In genomic region chr10:92848441-92849233, GRCh38 we compare ENCODE assay signal across 1 cellular context.
TF ChIP-seq lines count a peak whose summit lies in the region.

A gene with protein sequence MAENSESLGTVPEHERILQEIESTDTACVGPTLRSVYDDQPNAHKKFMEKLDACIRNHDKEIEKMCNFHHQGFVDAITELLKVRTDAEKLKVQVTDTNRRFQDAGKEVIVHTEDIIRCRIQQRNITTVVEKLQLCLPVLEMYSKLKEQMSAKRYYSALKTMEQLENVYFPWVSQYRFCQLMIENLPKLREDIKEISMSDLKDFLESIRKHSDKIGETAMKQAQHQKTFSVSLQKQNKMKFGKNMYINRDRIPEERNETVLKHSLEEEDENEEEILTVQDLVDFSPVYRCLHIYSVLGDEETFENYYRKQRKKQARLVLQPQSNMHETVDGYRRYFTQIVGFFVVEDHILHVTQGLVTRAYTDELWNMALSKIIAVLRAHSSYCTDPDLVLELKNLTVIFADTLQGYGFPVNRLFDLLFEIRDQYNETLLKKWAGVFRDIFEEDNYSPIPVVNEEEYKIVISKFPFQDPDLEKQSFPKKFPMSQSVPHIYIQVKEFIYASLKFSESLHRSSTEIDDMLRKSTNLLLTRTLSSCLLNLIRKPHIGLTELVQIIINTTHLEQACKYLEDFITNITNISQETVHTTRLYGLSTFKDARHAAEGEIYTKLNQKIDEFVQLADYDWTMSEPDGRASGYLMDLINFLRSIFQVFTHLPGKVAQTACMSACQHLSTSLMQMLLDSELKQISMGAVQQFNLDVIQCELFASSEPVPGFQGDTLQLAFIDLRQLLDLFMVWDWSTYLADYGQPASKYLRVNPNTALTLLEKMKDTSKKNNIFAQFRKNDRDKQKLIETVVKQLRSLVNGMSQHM (plus strand): TSS chr10:92848520. CDS start chr10:92848534, 14 bp downstream.

TF ChIP-seq in HepG2, 621 proteins besides CTCF, POLR2A, EP300 and RAD21 (continued from another document and continues in another):
- TF ChIP-seq, protein P1, sequence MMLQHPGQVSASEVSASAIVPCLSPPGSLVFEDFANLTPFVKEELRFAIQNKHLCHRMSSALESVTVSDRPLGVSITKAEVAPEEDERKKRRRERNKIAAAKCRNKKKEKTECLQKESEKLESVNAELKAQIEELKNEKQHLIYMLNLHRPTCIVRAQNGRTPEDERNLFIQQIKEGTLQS (CRISPR knock-in tag; IDR thresholded peaks at IDR 0.05) = no peak
- no peak for TF ChIP-seq JDP2 (CRISPR knock-in tag; IDR thresholded peaks at IDR 0.05; ENCODE audit: borderline replicate concordance)
- peak; percentile 12 for TF ChIP-seq HNRNPK (IDR thresholded peaks at IDR 0.05; ENCODE audit: low read depth, low read length, poor library complexity, severe bottlenecking)
- peak; percentile 15; the same call in 1 of the 2 replicates for TF ChIP-seq ZNF263 (CRISPR knock-in tag; IDR thresholded peaks at IDR 0.05)
- TF ChIP-seq TRIM24 (CRISPR knock-in tag; IDR thresholded peaks at IDR 0.05) = no peak
- TF ChIP-seq CREB3 (CRISPR knock-in tag; IDR thresholded peaks at IDR 0.05) = no peak
- TF ChIP-seq AHR (CRISPR knock-in tag; IDR thresholded peaks at IDR 0.05) = no peak
- no peak for TF ChIP-seq ZNF672 (CRISPR knock-in tag; IDR thresholded peaks at IDR 0.05)
- TF ChIP-seq ZNF549 (CRISPR knock-in tag; IDR thresholded peaks at IDR 0.05) = no peak
- no peak for TF ChIP-seq NCOA2 (CRISPR knock-in tag; IDR thresholded peaks at IDR 0.05)
- TF ChIP-seq ZNF235 (CRISPR knock-in tag; IDR thresholded peaks at IDR 0.05; ENCODE audit: borderline replicate concordance) = no peak; the same call in 1 of the 2 replicates
- no peak for TF ChIP-seq PHB2 (IDR thresholded peaks at IDR 0.05; ENCODE audit: partially characterized antibody)
- TF ChIP-seq, protein P2, sequence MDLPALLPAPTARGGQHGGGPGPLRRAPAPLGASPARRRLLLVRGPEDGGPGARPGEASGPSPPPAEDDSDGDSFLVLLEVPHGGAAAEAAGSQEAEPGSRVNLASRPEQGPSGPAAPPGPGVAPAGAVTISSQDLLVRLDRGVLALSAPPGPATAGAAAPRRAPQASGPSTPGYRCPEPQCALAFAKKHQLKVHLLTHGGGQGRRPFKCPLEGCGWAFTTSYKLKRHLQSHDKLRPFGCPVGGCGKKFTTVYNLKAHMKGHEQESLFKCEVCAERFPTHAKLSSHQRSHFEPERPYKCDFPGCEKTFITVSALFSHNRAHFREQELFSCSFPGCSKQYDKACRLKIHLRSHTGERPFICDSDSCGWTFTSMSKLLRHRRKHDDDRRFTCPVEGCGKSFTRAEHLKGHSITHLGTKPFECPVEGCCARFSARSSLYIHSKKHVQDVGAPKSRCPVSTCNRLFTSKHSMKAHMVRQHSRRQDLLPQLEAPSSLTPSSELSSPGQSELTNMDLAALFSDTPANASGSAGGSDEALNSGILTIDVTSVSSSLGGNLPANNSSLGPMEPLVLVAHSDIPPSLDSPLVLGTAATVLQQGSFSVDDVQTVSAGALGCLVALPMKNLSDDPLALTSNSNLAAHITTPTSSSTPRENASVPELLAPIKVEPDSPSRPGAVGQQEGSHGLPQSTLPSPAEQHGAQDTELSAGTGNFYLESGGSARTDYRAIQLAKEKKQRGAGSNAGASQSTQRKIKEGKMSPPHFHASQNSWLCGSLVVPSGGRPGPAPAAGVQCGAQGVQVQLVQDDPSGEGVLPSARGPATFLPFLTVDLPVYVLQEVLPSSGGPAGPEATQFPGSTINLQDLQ (CRISPR knock-in tag; IDR thresholded peaks at IDR 0.05) = no peak
- TF ChIP-seq SIN3B (IDR thresholded peaks at IDR 0.05; ENCODE audit: low read length) = no peak
- TF ChIP-seq ZNF883 (CRISPR knock-in tag; IDR thresholded peaks at IDR 0.05; ENCODE audit: not compliant biosample characterization) = no peak
- peak; percentile 28; the same call in 1 of the 2 replicates for TF ChIP-seq MXD1 (CRISPR knock-in tag; IDR thresholded peaks at IDR 0.05)
- TF ChIP-seq ZBTB44 (CRISPR knock-in tag; IDR thresholded peaks at IDR 0.05) = no peak
- TF ChIP-seq ZBTB21 (CRISPR knock-in tag; IDR thresholded peaks at IDR 0.05) = no peak
- TF ChIP-seq GABPA (IDR thresholded peaks at IDR 0.05; ENCODE audit: low read depth, low read length) = peak; percentile 49
- TF ChIP-seq GABPA (CRISPR knock-in tag; IDR thresholded peaks at IDR 0.05; ENCODE audit: low read depth) = no peak
- no peak for TF ChIP-seq ZNF558 (CRISPR knock-in tag; IDR thresholded peaks at IDR 0.05; ENCODE audit: borderline replicate concordance)
- no peak for TF ChIP-seq RARG (CRISPR knock-in tag; IDR thresholded peaks at IDR 0.05; ENCODE audit: low read depth)
- TF ChIP-seq ZNF253 (CRISPR knock-in tag; IDR thresholded peaks at IDR 0.05; ENCODE audit: borderline replicate concordance) = 0 out of 2 replicates have a peak, but pooled peaks have one; percentile 22
- no peak for TF ChIP-seq KDM3A (CRISPR knock-in tag; IDR thresholded peaks at IDR 0.05; ENCODE audit: low read depth)
- TF ChIP-seq GFI1 (CRISPR knock-in tag; IDR thresholded peaks at IDR 0.05; ENCODE audit: borderline replicate concordance) = no peak
- TF ChIP-seq ZNF784 (CRISPR knock-in tag; IDR thresholded peaks at IDR 0.05; ENCODE audit: borderline replicate concordance) = no peak
- no peak for TF ChIP-seq MEF2D (CRISPR knock-in tag; IDR thresholded peaks at IDR 0.05)
- TF ChIP-seq ZNF570 (CRISPR knock-in tag; IDR thresholded peaks at IDR 0.05; ENCODE audit: borderline replicate concordance) = no peak
- no peak for TF ChIP-seq FOXO1 (CRISPR knock-in tag; IDR thresholded peaks at IDR 0.05)
- no peak for TF ChIP-seq ARHGAP35 (CRISPR knock-in tag; IDR thresholded peaks at IDR 0.05; ENCODE audit: borderline replicate concordance)
- TF ChIP-seq CREB1 (IDR thresholded peaks at IDR 0.05) = no peak
- TF ChIP-seq CREB1 (CRISPR knock-in tag; IDR thresholded peaks at IDR 0.05) = no peak
- TF ChIP-seq ZNF614 (CRISPR knock-in tag; IDR thresholded peaks at IDR 0.05; ENCODE audit: borderline replicate concordance) = no peak
- TF ChIP-seq TAF1 (CRISPR knock-in tag; IDR thresholded peaks at IDR 0.05) = peak; percentile 79
- TF ChIP-seq DMTF1 (CRISPR knock-in tag; IDR thresholded peaks at IDR 0.05) = no peak
- TF ChIP-seq CHD4 (IDR thresholded peaks at IDR 0.05; ENCODE audit: borderline replicate concordance, low read length) = no peak
- TF ChIP-seq RELA (CRISPR knock-in tag; IDR thresholded peaks at IDR 0.05) = no peak
- TF ChIP-seq MYC (CRISPR knock-in tag; IDR thresholded peaks at IDR 0.05; ENCODE audit: borderline replicate concordance) = peak; percentile 30; the same call in 1 of the 2 replicates
- no peak; the same call in 1 of the 2 replicates for TF ChIP-seq ZNF691 (CRISPR knock-in tag; IDR thresholded peaks at IDR 0.05; ENCODE audit: borderline replicate concordance, low read depth)
- TF ChIP-seq SIN3A (IDR thresholded peaks at IDR 0.05; ENCODE audit: borderline replicate concordance, low read depth, low read length) = 0 out of 2 replicates have a peak, but pooled peaks have one; percentile 40
- no peak for TF ChIP-seq CEBPZ (IDR thresholded peaks at IDR 0.05; ENCODE audit: low read length)
- peak; percentile 56 for TF ChIP-seq SKI (IDR thresholded peaks at IDR 0.05; ENCODE audit: partially characterized antibody)
- no peak for TF ChIP-seq ZNF207 (IDR thresholded peaks at IDR 0.05; ENCODE audit: borderline replicate concordance)
- TF ChIP-seq JARID2 (CRISPR knock-in tag; IDR thresholded peaks at IDR 0.05; ENCODE audit: insufficient replicate concordance) = no peak
- TF ChIP-seq KLF13 (CRISPR knock-in tag; IDR thresholded peaks at IDR 0.05) = peak; percentile 38; the same call in 1 of the 2 replicates
